In genomic region chr2:113716291-113716690, GRCh38 we compare ENCODE assay signal across 25 cellular contexts. TPM values are rescaled to one million over a fixed set of nuclear protein-coding genes. Genes with fewer than 3 reads are reported as not detected.
DNase-seq lines count a peak whose midpoint lies in the region; ATAC-seq, FAIRE-seq and TF ChIP-seq lines count a peak whose summit lies in the region.
"Had no signal": no experiment of that assay in that cellular context is flagged by ENCODE, and none has a peak within 500 bp of the region (broad histone marks: within the 10 kb centered on the region; RNA-seq: fewer than 3 reads in every experiment).

No MANE protein-coding gene starts in this region.

- H3K27ac ChIP-seq in lower lobe of right lung: peak overlapping the region; percentile 15
- H3K27ac ChIP-seq: brain microvascular endothelial cell, RWPE1, suprapubic skin, uterus had no signal

- H3K4me3 ChIP-seq in cardiac fibroblast (replicated peaks in 1 of 2; ENCODE audit: low read depth in 2 of 2, low read length in 2 of 2) (no peak overlapping the region), lower lobe of right lung (no peak overlapping the region)
- H3K4me3 ChIP-seq: GM12878, HAP-1, lung, suprapubic skin, uterus had no signal

- intact Hi-C loops in lower lobe of right lung (cut with DNase I): no loop called here

- no peak for DNase-seq in GM12891 (ENCODE audit: insufficient read length, low spot score)
- DNase-seq in cardiac fibroblast (ENCODE audit: low read depth in 2 of 2): peak; percentile 14 to 33
- no peak for DNase-seq in lower lobe of right lung
- DNase-seq in anterior cingulate cortex (lab: John Stamatoyannopoulos, UW): no peak
- no peak for DNase-seq in 8988T
- DNase-seq: activated gamma-delta T cell; activated naive CD8-positive, alpha-beta T cell treated with anti-CD3 and anti-CD28 coated beads, Interleukin-2, amount 50 U/mL, for 24 hours; brain microvascular endothelial cell; CD8-positive, alpha-beta memory T cell; effector CD8-positive, alpha-beta T cell; GF-D8; NCI-H1105; NCI-H1930; NCI-H2227 treated with DMSO at 0.1 percent for 48 hours; NCI-H748 treated with DMSO at 0.1 percent for 48 hours; small intestine; uterus had no signal

- TF ChIP-seq CTCF in cardiac fibroblast (IDR thresholded peaks at IDR 0.05; ENCODE audit: low read depth, low read length): no peak
- TF ChIP-seq CTCF in lower lobe of right lung (IDR thresholded peaks at IDR 0.05): no peak

- H3K9me3 ChIP-seq in lower lobe of right lung: no peaks in the 10 kb centered on the region
- H3K9me3 ChIP-seq: HAP-1, suprapubic skin, uterus had no signal

- H3K4me1 ChIP-seq in lower lobe of right lung: no peaks in the 10 kb centered on the region
- H3K4me1 ChIP-seq: suprapubic skin, uterus had no signal

- H3K36me3 ChIP-seq in lower lobe of right lung: peaks cover 70% of the 10 kb centered on the region
- H3K36me3 ChIP-seq: uterus had no signal

- TF ChIP-seq POLR2A in GM12891 (IDR thresholded peaks at IDR 0.05; ENCODE audit: low read depth, low read length): no peak

- H3K27me3 ChIP-seq in lower lobe of right lung (ENCODE audit: low read depth): no peaks in the 10 kb centered on the region
- H3K27me3 ChIP-seq: brain microvascular endothelial cell, suprapubic skin, uterus had no signal

- FAIRE-seq in GM12891 (lab: Jason Lieb, UNC): peak; percentile 51
- FAIRE-seq: colon, GM12878 had no signal

- ATAC-seq in lower lobe of right lung (peak; percentile 37 to 47), HG03139 (IDR thresholded peaks at IDR 0.05; ENCODE audit: unreplicated experiment) (no peak), HG02571 (IDR thresholded peaks at IDR 0.05; ENCODE audit: unreplicated experiment) (no peak)
- ATAC-seq: activated naive CD8-positive, alpha-beta T cell treated with anti-CD3 and anti-CD28 coated beads, Interleukin-2, amount 50 U/mL, for 24 hours; GM12878 had no signal

TF ChIP-seq in GM12891, 5 proteins besides CTCF, POLR2A, EP300 and RAD21:
- TF ChIP-seq POU2F2 (IDR thresholded peaks at IDR 0.05; ENCODE audit: low read depth, low read length) (no peak), PAX5 (IDR thresholded peaks at IDR 0.05; ENCODE audit: insufficient read depth, low read length, severe bottlenecking) (no peak), TAF1 (IDR thresholded peaks at IDR 0.05; ENCODE audit: low read depth, low read length) (no peak), POLR2AphosphoS5 (IDR thresholded peaks at IDR 0.05; ENCODE audit: low read depth, low read length) (no peak), SPI1 (IDR thresholded peaks at IDR 0.05; ENCODE audit: low read depth, low read length) (no peak)

RNA-seq across cellular contexts. Expression of gene SLC35F5, which starts 40.2 kb away (rescaled TPM):
- polyA plus RNA-seq in GM12891 (2012; ENCODE audit: low read depth, missing spikeins): 6.7 TPM
- 70.4 TPM for total RNA-seq in lower lobe of right lung

Comparison
In these comparisons a context has a peak if more than half of its experiments do, and no peak if none do; other contexts are left out.
1. DNase-seq: peak in cardiac fibroblast (2 of 2); none in GM12891 (single experiment), lower lobe of right lung (single experiment), anterior cingulate cortex (0 of 58) and 8988T (single experiment).
2. ATAC-seq: peak in lower lobe of right lung (2 of 2); none in HG03139 (single experiment) and HG02571 (single experiment).